27 cellular contexts compared by ENCODE assay signal in genomic region chr4:173492315-173492714, GRCh38. TPM values are rescaled to one million over a fixed set of nuclear protein-coding genes. Genes with fewer than 3 reads are reported as not detected.
"Had no signal": no experiment of that assay in that cellular context is flagged by ENCODE, and none has a peak within 500 bp of the region (broad histone marks: within the 10 kb centered on the region; RNA-seq: fewer than 3 reads in every experiment).

No MANE protein-coding gene starts in this region.

- H3K27me3 ChIP-seq: colonic mucosa, gastroesophageal sphincter, ovary, right lobe of liver, uterus had no signal

- H3K9me3 ChIP-seq: colonic mucosa, gastroesophageal sphincter, ovary, right lobe of liver, uterus had no signal

- ATAC-seq: activated CD8-positive, alpha-beta memory T cell treated with anti-CD3 and anti-CD28 coated beads, Interleukin-2, amount 10 ng/mL, durations not matched to agents 7 days and 5 days; activated CD8-positive, alpha-beta T cell treated with anti-CD3 and anti-CD28 coated beads, Interleukin-2, amount 10 ng/mL, durations not matched to agents 7 days and 5 days; activated naive CD8-positive, alpha-beta T cell treated with anti-CD3 and anti-CD28 coated beads, Interleukin-2, amount 50 U/mL, for 24 hours; gastroesophageal sphincter; naive thymus-derived CD4-positive, alpha-beta T cell; right lobe of liver; WTC11 had no signal

- H3K36me3 ChIP-seq: colonic mucosa, gastroesophageal sphincter, ovary, right lobe of liver, uterus had no signal

- H3K4me1 ChIP-seq: colonic mucosa, right lobe of liver, uterus had no signal

- FAIRE-seq: bronchial epithelial cell had no signal

- H3K4me2 ChIP-seq: hepatocyte had no signal

- H3K79me2 ChIP-seq: hepatocyte had no signal

- DNase-seq: activated CD4-positive, alpha-beta T cell treated with anti-CD3 and anti-CD28 coated beads for 1 hour; activated CD4-positive, alpha-beta T cell treated with anti-CD3 and anti-CD28 coated beads, Interleukin-2, amount 50 U/mL, for 1 hour; activated CD8-positive, alpha-beta memory T cell treated with anti-CD3 and anti-CD28 coated beads, Interleukin-2, amount 10 ng/mL, durations not matched to agents 7 days and 5 days; activated CD8-positive, alpha-beta T cell treated with anti-CD3 and anti-CD28 coated beads, Interleukin-2, amount 10 ng/mL, durations not matched to agents 7 days and 5 days; activated naive CD8-positive, alpha-beta T cell treated with anti-CD3 and anti-CD28 coated beads, Interleukin-2, amount 50 U/mL, for 24 hours; activated T-cell treated with anti-CD3 and anti-CD28 coated beads, Interleukin-2, amount 50 U/mL, for 48 hours; colonic mucosa; effector memory CD4-positive, alpha-beta T cell; erythroblast; islet precursor cell; mammary epithelial cell; midbrain; naive thymus-derived CD4-positive, alpha-beta T cell; ovary; right lobe of liver; stimulated activated CD4-positive, alpha-beta T cell treated with anti-CD3 and anti-CD28 coated beads, Interleukin-2, amount 100 ng/mL, for 48 hours; substantia nigra; uterus had no signal

- H2AFZ ChIP-seq: hepatocyte had no signal

- H3K27ac ChIP-seq: colonic mucosa, hepatocyte, ovary, right lobe of liver, uterus had no signal

- H3K4me3 ChIP-seq: colonic mucosa, gastroesophageal sphincter, hepatocyte, ovary, right lobe of liver, uterus had no signal

RNA-seq across cellular contexts. Expression of gene HAND2, which starts 37.7 kb away (rescaled TPM):
- total RNA-seq: activated CD8-positive, alpha-beta memory T cell treated with anti-CD3 and anti-CD28 coated beads, Interleukin-2, amount 10 ng/mL, durations not matched to agents 7 days and 5 days; activated CD8-positive, alpha-beta T cell treated with anti-CD3 and anti-CD28 coated beads, Interleukin-2, amount 10 ng/mL, durations not matched to agents 7 days and 5 days; activated T-helper 2 cell treated with anti-CD3 and anti-CD28 coated beads, Interferon-gamma antibody, Interleukin-2, Interleukin-4, amounts not matched to agents 10 μg/mL and 5 μg/mL and 100 μg/mL, durations not matched to agents 14 hours and 24 hours and 36 hours; dermis microvascular lymphatic vessel endothelial cell; mammary epithelial cell; naive thymus-derived CD4-positive, alpha-beta T cell; renal cortical epithelial cell; T-helper 1 cell treated with Interleukin-12 subunit alpha and Interleukin-12 subunit beta and Interleukin-4 antibody, amounts not matched to agents 30 ng/mL and 1 ng/mL, for 36 hours had no signal
- polyA plus RNA-seq: mammary epithelial cell; naive thymus-derived CD4-positive, alpha-beta T cell; neural cell had no signal
